23 cellular contexts compared by ENCODE assay signal in genomic region chr5:51539232-51539631, GRCh38.
"Had no signal": no experiment of that assay in that cellular context is flagged by ENCODE, and none has a peak within 500 bp of the region (broad histone marks: within the 10 kb centered on the region; RNA-seq: fewer than 3 reads in every experiment).

No MANE protein-coding gene starts in this region.

- H3K27ac ChIP-seq: coronary artery, dorsolateral prefrontal cortex, esophagus muscularis mucosa, foreskin keratinocyte, gastrocnemius medialis, heart right ventricle, left lung, lower lobe of right lung had no signal

- DNase-seq: dermis blood vessel endothelial cell; dorsolateral prefrontal cortex; effector CD4-positive, alpha-beta T cell; effector memory CD4-positive, alpha-beta T cell; foreskin keratinocyte; gastrocnemius medialis; glutamatergic neuron; head of caudate nucleus; heart right ventricle; hippocampal formation; left cardiac atrium; left lung; left ventricle myocardium superior; lower lobe of right lung; mesenchymal stem cell; mucosa of descending colon; naive B cell had no signal

- ATAC-seq: foreskin keratinocyte, gastrocnemius medialis, heart right ventricle, left cardiac atrium, left lung, left ventricle myocardium superior, lower lobe of right lung, mucosa of descending colon had no signal

- H3K9me3 ChIP-seq: gastrocnemius medialis, lower lobe of right lung had no signal

- H3K27me3 ChIP-seq: esophagus muscularis mucosa, foreskin keratinocyte, gastrocnemius medialis, heart right ventricle, left lung had no signal

- H3K36me3 ChIP-seq: esophagus muscularis mucosa, gastrocnemius medialis, heart right ventricle, left lung, lower lobe of right lung had no signal

- FAIRE-seq: colon, endothelial cell of umbilical vein, islet of Langerhans, keratinocyte had no signal

- H3K4me1 ChIP-seq: esophagus muscularis mucosa, foreskin keratinocyte, gastrocnemius medialis, heart right ventricle, left lung, lower lobe of right lung had no signal

- H3K4me3 ChIP-seq: coronary artery, dorsolateral prefrontal cortex, esophagus muscularis mucosa, gastrocnemius medialis, heart right ventricle, left lung, lower lobe of right lung, mucosa of descending colon had no signal
